12 cellular contexts compared by ENCODE assay signal in the genomic region with DNA sequence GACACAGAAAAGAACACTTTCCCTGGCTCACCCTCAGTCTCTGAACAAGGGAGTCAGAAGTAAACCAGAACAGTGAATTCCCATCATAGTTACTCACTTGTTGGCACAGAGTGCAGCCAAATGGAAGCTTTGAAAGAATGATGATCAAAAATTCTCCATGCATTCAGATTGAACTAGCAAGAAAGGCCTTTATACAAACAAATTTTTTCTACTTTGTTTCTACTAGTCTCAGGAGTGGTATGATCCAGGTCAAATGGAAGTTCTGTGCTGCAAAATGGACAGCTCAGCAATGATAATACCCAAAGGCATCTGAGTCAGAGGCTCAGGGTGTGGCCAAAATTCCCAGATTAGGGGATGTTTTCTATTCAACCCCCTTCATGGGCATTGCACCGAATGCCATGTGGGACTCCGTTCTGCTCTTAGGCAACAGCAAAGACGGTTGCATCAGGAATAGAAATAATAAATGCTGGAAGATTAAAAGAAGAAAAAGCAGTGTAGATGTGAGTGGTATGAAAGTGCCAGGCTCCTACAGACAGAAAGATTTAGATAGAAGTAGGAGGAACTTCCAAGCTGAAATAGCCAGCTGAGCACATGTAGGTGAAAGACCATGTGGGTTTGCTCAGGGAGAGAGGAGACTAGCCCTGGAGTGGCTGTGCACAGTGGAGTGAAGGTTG. TPM values are rescaled to one million over a fixed set of nuclear protein-coding genes. Genes with fewer than 3 reads are reported as not detected.
A peak's percentile ranks its signal among the peaks of the same experiment; 100 is the strongest.
DNase-seq lines count a peak whose midpoint lies in the region; ATAC-seq, FAIRE-seq and TF ChIP-seq lines count a peak whose summit lies in the region.
"Had no signal": no experiment of that assay in that cellular context is flagged by ENCODE, and none has a peak within 500 bp of the region (broad histone marks: within the 10 kb centered on the region; RNA-seq: fewer than 3 reads in every experiment).

No MANE protein-coding gene starts in this region.

- TF ChIP-seq POLR2A in A549 (IDR thresholded peaks at IDR 0.05; ENCODE audit: low read length): no peak

- no peaks in the 10 kb centered on the region for H3K36me3 ChIP-seq in muscle layer of colon (ENCODE audit: insufficient read depth, low read length)

- no peaks in the 10 kb centered on the region for H3K27me3 Mint-ChIP-seq in stimulated activated memory B cell treated with anti-CD40 and anti-IgM and Interleukin-4, amounts not matched to agents 10 μg/mL and 1 μg/mL and 100 μg/mL, for 72 hours
- H3K27me3 Mint-ChIP-seq in mesothelial cell of epicardium (ENCODE audit: low read depth): peaks cover 2% of the 10 kb centered on the region
- H3K27me3 Mint-ChIP-seq: activated naive CD4-positive, alpha-beta T cell treated with anti-CD3 and anti-CD28 coated beads, Interleukin-2, amount 50 U/mL, for 24 hours had no signal

- CTCF ChIA-PET in A549 (lab: Yijun Ruan, JAX): interaction anchor here (1.0 kb wide), 1 partner anchor 128 kb away, joined by 3 read pairs; no protein-coding TSS in a partner anchor

- H3K4me2 ChIP-seq in A549: peak overlapping the region; percentile 61

- ATAC-seq in A549 (peak; percentile 88 to 90), HG02852 (IDR thresholded peaks at IDR 0.05; ENCODE audit: unreplicated experiment) (no peak), HG03442 (IDR thresholded peaks at IDR 0.05; ENCODE audit: unreplicated experiment) (no peak)
- ATAC-seq in stimulated activated memory B cell treated with anti-CD40 and anti-IgM and Interleukin-4, amounts not matched to agents 10 μg/mL and 1 μg/mL and 100 μg/mL, for 72 hours: no peak

- H3K4me3 ChIP-seq in A549 (peak overlapping the region; percentile 6; the same call in 1 of the 3 replicates), epithelial cell of proximal tubule (ENCODE audit: low read depth, low read length) (no peak overlapping the region), muscle layer of colon (ENCODE audit: low read depth in 1 of 2, low read length in 2 of 2) (peak overlapping the region in 1 of 2 donors; percentile 12)

- H3K9me3 Mint-ChIP-seq in stimulated activated memory B cell treated with anti-CD40 and anti-IgM and Interleukin-4, amounts not matched to agents 10 μg/mL and 1 μg/mL and 100 μg/mL, for 72 hours: no peaks in the 10 kb centered on the region
- peaks cover under 1% of the 10 kb centered on the region for H3K9me3 Mint-ChIP-seq in mesothelial cell of epicardium
- H3K9me3 Mint-ChIP-seq: activated naive CD4-positive, alpha-beta T cell treated with anti-CD3 and anti-CD28 coated beads, Interleukin-2, amount 50 U/mL, for 24 hours; immature natural killer cell had no signal

- no peaks in the 10 kb centered on the region for H3K27me3 ChIP-seq in muscle layer of colon (ENCODE audit: control insufficient read depth in 1 of 2, insufficient read depth in 2 of 2, low read length in 2 of 2)

- no peak overlapping the region for H3K27ac Mint-ChIP-seq in stimulated activated memory B cell treated with anti-CD40 and anti-IgM and Interleukin-4, amounts not matched to agents 10 μg/mL and 1 μg/mL and 100 μg/mL, for 72 hours
- H3K27ac Mint-ChIP-seq in mesothelial cell of epicardium: no peak overlapping the region
- H3K27ac Mint-ChIP-seq: activated naive CD4-positive, alpha-beta T cell treated with anti-CD3 and anti-CD28 coated beads, Interleukin-2, amount 50 U/mL, for 24 hours; immature natural killer cell had no signal

- peaks cover 24% of the 10 kb centered on the region for H3K4me1 ChIP-seq in A549
- peaks cover 55% of the 10 kb centered on the region for H3K4me1 ChIP-seq in muscle layer of colon (ENCODE audit: insufficient read depth, low read length)

- no peaks in the 10 kb centered on the region for H3K36me3 Mint-ChIP-seq in stimulated activated memory B cell treated with anti-CD40 and anti-IgM and Interleukin-4, amounts not matched to agents 10 μg/mL and 1 μg/mL and 100 μg/mL, for 72 hours
- H3K36me3 Mint-ChIP-seq in mesothelial cell of epicardium: no peaks in the 10 kb centered on the region
- H3K36me3 Mint-ChIP-seq: activated naive CD4-positive, alpha-beta T cell treated with anti-CD3 and anti-CD28 coated beads, Interleukin-2, amount 50 U/mL, for 24 hours had no signal

- DNase-seq in A549 (ENCODE audit: low read depth in 1 of 2, low spot score in 1 of 2): peak; percentile 43 to 61
- DNase-seq in NCI-H460 (ENCODE audit: extremely low read depth, low read depth): peak; percentile 18
- peak; percentile 7 for DNase-seq in epithelial cell of proximal tubule (ENCODE audit: low read depth)
- DNase-seq in mesothelial cell of epicardium (ENCODE audit: low spot score in 2 of 2, unreplicated experiment in 2 of 2): no peak
- DNase-seq: immature natural killer cell, NCI-H187 treated with DMSO at 0.1 percent for 48 hours had no signal

- FAIRE-seq in A549 (lab: Jason Lieb, UNC): no peak
- FAIRE-seq: A204.1 had no signal

- TF ChIP-seq EP300 in A549 (IDR thresholded peaks at IDR 0.05): no peak

- H3K9me3 ChIP-seq in A549 (no peaks in the 10 kb centered on the region), muscle layer of colon (ENCODE audit: low read length) (no peaks in the 10 kb centered on the region)

- peaks cover 9% of the 10 kb centered on the region for H3K4me1 Mint-ChIP-seq in stimulated activated memory B cell treated with anti-CD40 and anti-IgM and Interleukin-4, amounts not matched to agents 10 μg/mL and 1 μg/mL and 100 μg/mL, for 72 hours
- H3K4me1 Mint-ChIP-seq in mesothelial cell of epicardium: peaks cover 13% of the 10 kb centered on the region
- H3K4me1 Mint-ChIP-seq: immature natural killer cell had no signal

- H3K27ac ChIP-seq in A549 (peak overlapping the region; percentile 76 to 85), muscle layer of colon (ENCODE audit: low read depth, low read length) (peak overlapping the region; percentile 62)

- POLR2A ChIA-PET in A549 (lab: Yijun Ruan, JAX): interaction anchor here (1.3 kb wide), 1 partner anchor 164 kb away, joined by 5 read pairs; a partner anchor contains a TSS

- no peak overlapping the region for H3K9ac ChIP-seq in muscle layer of colon (ENCODE audit: low read length)

- H3K4me3 Mint-ChIP-seq in stimulated activated memory B cell treated with anti-CD40 and anti-IgM and Interleukin-4, amounts not matched to agents 10 μg/mL and 1 μg/mL and 100 μg/mL, for 72 hours: no peak overlapping the region
- no peak overlapping the region for H3K4me3 Mint-ChIP-seq in mesothelial cell of epicardium
- H3K4me3 Mint-ChIP-seq: activated naive CD4-positive, alpha-beta T cell treated with anti-CD3 and anti-CD28 coated beads, Interleukin-2, amount 50 U/mL, for 24 hours; immature natural killer cell had no signal

- no peak for TF ChIP-seq RAD21 in A549 (conservative IDR thresholded peaks at IDR 0.05 in 1 of 2, IDR thresholded peaks at IDR 0.05 in 1 of 2)

- TF ChIP-seq CTCF in A549 (IDR thresholded peaks at IDR 0.05) (no peak), epithelial cell of proximal tubule (conservative IDR thresholded peaks at IDR 0.05; ENCODE audit: low read depth, low read length) (no peak), mesothelial cell of epicardium (IDR thresholded peaks at IDR 0.05; ENCODE audit: unreplicated experiment) (no peak)

- 30% methylated on average over 3 of the region's 3 CpGs for WGBS in A549 (ENCODE audit: missing lambda C conversion rate)

TF ChIP-seq in A549, 52 proteins besides CTCF, POLR2A, EP300 and RAD21 (continues in another document):
- TF ChIP-seq NR3C1 (IDR thresholded peaks at IDR 0.05) (no peak), ESRRA (IDR thresholded peaks at IDR 0.05; ENCODE audit: borderline replicate concordance, low read length) (no peak), FOSL2 (IDR thresholded peaks at IDR 0.05) (no peak), FOSL2 (CRISPR knock-in tag; IDR thresholded peaks at IDR 0.05) (0 out of 2 replicates have a peak, but pooled peaks have one; percentile 39), TP53 (CRISPR knock-in tag; IDR thresholded peaks at IDR 0.05) (no peak), JUN (IDR thresholded peaks at IDR 0.05) (no peak; a peak in 1 of 5 replicates), HOXB13 (CRISPR knock-in tag; IDR thresholded peaks at IDR 0.05; ENCODE audit: low read depth) (peak; percentile 70; the same call in 1 of the 2 replicates), CEBPB (IDR thresholded peaks at IDR 0.05) (peak; percentile 57 to 71; a peak in 3 of 4 replicates), MYC (IDR thresholded peaks at IDR 0.05; ENCODE audit: borderline replicate concordance, low read length) (peak; percentile 81; the same call in 1 of the 2 replicates), CHD4 (IDR thresholded peaks at IDR 0.05; ENCODE audit: borderline replicate concordance) (no peak), MAFK (IDR thresholded peaks at IDR 0.05; ENCODE audit: partially characterized antibody) (peak; percentile 49)
- TF ChIP-seq, protein P1, sequence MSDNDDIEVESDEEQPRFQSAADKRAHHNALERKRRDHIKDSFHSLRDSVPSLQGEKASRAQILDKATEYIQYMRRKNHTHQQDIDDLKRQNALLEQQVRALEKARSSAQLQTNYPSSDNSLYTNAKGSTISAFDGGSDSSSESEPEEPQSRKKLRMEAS (IDR thresholded peaks at IDR 0.05): peak; percentile 71

RNA-seq across cellular contexts. Expression of a gene that starts 24.0 kb away (rescaled TPM):
- polyA plus RNA-seq in A549 (2011; rRNA removed): not detected in 2 replicates
- not detected in 2 replicates for polyA plus RNA-seq in A549 (2012; cell fraction: cytosol; rRNA removed)
- not detected in 2 replicates for polyA plus RNA-seq in A549 (2012; cell fraction: nucleus; rRNA removed)
- polyA plus RNA-seq in A549 (2017; fragmentation: RNase III; extraction: RNeasy Plus Mini Kit Qiagen cat#74134 plus additional on column Dnase treatment): not detected in 3 replicates
- polyA minus RNA-seq in A549 (2011; rRNA and poly(A)+ RNA removed): not detected in 2 replicates
- total RNA-seq in NCI-H460 (2014; rRNA removed; shearing (Covaris generic)): not detected in 2 replicates
- polyA plus RNA-seq in NCI-H460 (2014; cell fraction: nucleus; rRNA removed): not detected in 2 replicates
- total RNA-seq in epithelial cell of proximal tubule: not detected in 2 replicates
- total RNA-seq in mesothelial cell of epicardium: 0.63 to 0.86 TPM (median 0.63 TPM) in 3 replicates
- polyA plus RNA-seq: immature natural killer cell had no signal

RNA-seq across cellular contexts. Expression of a gene that starts 29.5 kb away (rescaled TPM):
- 0.21 and 0.43 TPM in 2 replicates for polyA plus RNA-seq in A549 (2011; rRNA removed)
- polyA plus RNA-seq in A549 (2012; cell fraction: cytosol; rRNA removed): 0.07 and 0.09 TPM in 2 replicates
- 0.04 and 0.05 TPM in 2 replicates for polyA plus RNA-seq in A549 (2012; cell fraction: nucleus; rRNA removed)
- 0.25 to 0.41 TPM (median 0.35 TPM) in 3 replicates for polyA plus RNA-seq in A549 (2017; fragmentation: RNase III; extraction: RNeasy Plus Mini Kit Qiagen cat#74134 plus additional on column Dnase treatment)
- 0.10 and 0.17 TPM in 2 replicates for polyA minus RNA-seq in A549 (2011; rRNA and poly(A)+ RNA removed)
- total RNA-seq in NCI-H460 (2014; rRNA removed; shearing (Covaris generic)): 0.07 TPM in 1 of 2 replicates, not detected in the other
- not detected in 2 replicates for polyA plus RNA-seq in NCI-H460 (2014; cell fraction: nucleus; rRNA removed)
- not detected in 2 replicates for total RNA-seq in epithelial cell of proximal tubule
- total RNA-seq in mesothelial cell of epicardium: 0.16 to 0.20 TPM in 2 of 3 replicates, not detected in the other

Comparison
In these comparisons a context has a peak if more than half of its experiments do, and no peak if none do; other contexts are left out.
1. ATAC-seq: peak in A549 (2 of 2); none in stimulated activated memory B cell treated with anti-CD40 and anti-IgM and Interleukin-4, amounts not matched to agents 10 μg/mL and 1 μg/mL and 100 μg/mL, for 72 hours (single experiment), HG02852 (single experiment) and HG03442 (single experiment).
2. DNase-seq: peak in A549 (2 of 2), NCI-H460 (single experiment) and epithelial cell of proximal tubule (single experiment); none in mesothelial cell of epicardium (0 of 2).